Comparison of ENCODE assay signal across 2 cellular contexts in genomic region chr12:65836419-65837197, GRCh38.
TF ChIP-seq lines count a peak whose summit lies in the region.

No MANE protein-coding gene starts in this region.

TF ChIP-seq in HepG2, 621 proteins besides CTCF, POLR2A, EP300 and RAD21 (continues in another document):
- TF ChIP-seq CBX2 (IDR thresholded peaks at IDR 0.05; ENCODE audit: low read depth, low read length) = no peak
- TF ChIP-seq CBX2 (CRISPR knock-in tag; IDR thresholded peaks at IDR 0.05; ENCODE audit: low read depth) = no peak
- TF ChIP-seq ZNF777 (CRISPR knock-in tag; IDR thresholded peaks at IDR 0.05) = no peak
- no peak for TF ChIP-seq TRIM22 (IDR thresholded peaks at IDR 0.05)
- TF ChIP-seq POLR2AphosphoS5 (IDR thresholded peaks at IDR 0.05; ENCODE audit: low read depth, low read length) = peak; percentile 42; the same call in 1 of the 2 replicates
- TF ChIP-seq BCL6 (CRISPR knock-in tag; IDR thresholded peaks at IDR 0.05) = no peak
- TF ChIP-seq PRDM10 (CRISPR knock-in tag; IDR thresholded peaks at IDR 0.05; ENCODE audit: low read depth) = no peak
- TF ChIP-seq DDIT3 (CRISPR knock-in tag; IDR thresholded peaks at IDR 0.05) = no peak
- peak; percentile 30 for TF ChIP-seq POLR2G (IDR thresholded peaks at IDR 0.05; ENCODE audit: low read depth, low read length)
- TF ChIP-seq BRF2 (CRISPR knock-in tag; IDR thresholded peaks at IDR 0.05) = no peak
- TF ChIP-seq MXD4 (CRISPR knock-in tag; IDR thresholded peaks at IDR 0.05) = no peak
- no peak for TF ChIP-seq ZNF724P (CRISPR knock-in tag; IDR thresholded peaks at IDR 0.05; ENCODE audit: borderline replicate concordance)
- TF ChIP-seq ZBTB2 (CRISPR knock-in tag; IDR thresholded peaks at IDR 0.05; ENCODE audit: low read depth) = no peak; the same call in 1 of the 2 replicates
- peak; percentile 20; the same call in 1 of the 2 replicates for TF ChIP-seq SOX13 (IDR thresholded peaks at IDR 0.05)
- peak in 1 of 2 experiments; percentile 86; a peak in 2 of 4 replicates for TF ChIP-seq SOX13 (CRISPR knock-in tag; conservative IDR thresholded peaks at IDR 0.05 in 1 of 2, IDR thresholded peaks at IDR 0.05 in 1 of 2)
- TF ChIP-seq RBFOX2 (IDR thresholded peaks at IDR 0.05; ENCODE audit: low read depth, low read length) = peak; percentile 48; the same call in 1 of the 2 replicates
- TF ChIP-seq PREB (CRISPR knock-in tag; IDR thresholded peaks at IDR 0.05) = no peak
- TF ChIP-seq SALL1 (CRISPR knock-in tag; IDR thresholded peaks at IDR 0.05) = no peak

TF ChIP-seq in SK-N-SH treated with all-trans-retinoic acid at 6 μM for 48 hours, 23 proteins besides CTCF, POLR2A, EP300 and RAD21:
- TF ChIP-seq ZNF8 (CRISPR knock-in tag; IDR thresholded peaks at IDR 0.05) (no peak), PATZ1 (CRISPR knock-in tag; IDR thresholded peaks at IDR 0.05; ENCODE audit: borderline replicate concordance) (no peak), GLIS3 (CRISPR knock-in tag; IDR thresholded peaks at IDR 0.05) (no peak), ZNF565 (CRISPR knock-in tag; conservative IDR thresholded peaks at IDR 0.05; ENCODE audit: low read depth) (no peak), SNAI2 (CRISPR knock-in tag; IDR thresholded peaks at IDR 0.05) (no peak), BACH2 (CRISPR knock-in tag; IDR thresholded peaks at IDR 0.05; ENCODE audit: borderline replicate concordance) (no peak), RARB (CRISPR knock-in tag; IDR thresholded peaks at IDR 0.05) (no peak)
